Comparison of ENCODE assay signal across 8 cellular contexts in genomic region chr2:38737020-38737698, GRCh38. TPM values are rescaled to one million over a fixed set of nuclear protein-coding genes. Genes with fewer than 3 reads are reported as not detected.
A peak's percentile ranks its signal among the peaks of the same experiment; 100 is the strongest.
DNase-seq lines count a peak whose midpoint lies in the region; ATAC-seq and TF ChIP-seq lines count a peak whose summit lies in the region.
"Not testable (repeated sequence)": the region's sequence is repeated elsewhere in the genome, so short reads cannot be mapped to it uniquely, and the experiment has no call there.

No MANE protein-coding gene starts in this region.

- not testable (repeated sequence) for H3K14ac ChIP-seq in mesenchymal stem cell (ENCODE audit: low read length in 2 of 2)

- ATAC-seq in heart left ventricle = peak; percentile 13 to 56 (median 39)
- peak; percentile 33 for ATAC-seq in sciatic nerve

- H3K4me1 ChIP-seq in colonic mucosa; mesenchymal stem cell (ENCODE audit: control insufficient read depth, insufficient read depth, low read depth, low read length): not testable (repeated sequence)
- H3K4me1 ChIP-seq in heart left ventricle = peaks cover 0 to 34% (median 15%) of the 10 kb centered on the region in 12 donors

- H3K23ac ChIP-seq in mesenchymal stem cell (ENCODE audit: low read length in 2 of 2) = not testable (repeated sequence)

- H2BK12ac ChIP-seq in mesenchymal stem cell (ENCODE audit: low read length in 2 of 2) = not testable (repeated sequence)

- H4K8ac ChIP-seq in mesenchymal stem cell (ENCODE audit: low read length) = not testable (repeated sequence)

- intact Hi-C loops in colonic mucosa (cut with DNase I) = loop anchor here (5.0 to 10.0 kb wide), 2 partner anchors 195 to 422 kb away; no protein-coding TSS in a partner anchor
- intact Hi-C loops in heart left ventricle (cut with DNase I) = loop anchor here in 7 of 10 donors (5.0 to 10.0 kb wide), 5 partner anchors 135 to 422 kb away; partner anchors contain the start of genes ATL2 (in 1 of the 7) and HNRNPLL (in 1 of the 7)
- intact Hi-C loops in sciatic nerve (cut with DNase I) = loop anchor here (10.0 kb wide), 1 partner anchor 422 kb away; no protein-coding TSS in a partner anchor

- H2BK5ac ChIP-seq in mesenchymal stem cell (ENCODE audit: low read depth, low read length, poor library complexity, severe bottlenecking) = not testable (repeated sequence)

- not testable (repeated sequence) for H3K4ac ChIP-seq in mesenchymal stem cell (ENCODE audit: low read depth in 1 of 2, low read length in 2 of 2)

- peak overlapping the region; percentile 98 for H3K27ac Mint-ChIP-seq in type B pancreatic cell

- not testable (repeated sequence) for H3K36me3 ChIP-seq in colonic mucosa
- H3K36me3 ChIP-seq in heart left ventricle (peaks cover 0 to 63% (median 39%) of the 10 kb centered on the region in 9 donors), mesenchymal stem cell (ENCODE audit: control insufficient read depth in 1 of 2, insufficient read depth in 2 of 2, low read depth in 1 of 2, low read length in 2 of 2) (peaks cover 23 to 60% of the 10 kb centered on the region in 2 experiments)

- not testable (repeated sequence) for H3K9me3 Mint-ChIP-seq in type B pancreatic cell

- H2AFZ ChIP-seq in mesenchymal stem cell (ENCODE audit: low read depth, low read length) = not testable (repeated sequence)

- in situ Hi-C loops in G401 (cut with HindIII; ENCODE audit: low sequenced_read_pairs) = not testable (repeated sequence)

- not testable (repeated sequence) for H2BK15ac ChIP-seq in mesenchymal stem cell (ENCODE audit: low read depth, poor library complexity, severe bottlenecking)

- not testable (repeated sequence) for H3K9me3 ChIP-seq in colonic mucosa; heart left ventricle; mesenchymal stem cell (ENCODE audit: control insufficient read depth, low read length)

- H2AK5ac ChIP-seq in mesenchymal stem cell (ENCODE audit: low read length, severe bottlenecking) = not testable (repeated sequence)

- H3K4me3 Mint-ChIP-seq in type B pancreatic cell = not testable (repeated sequence)

- H3K27me3 ChIP-seq in colonic mucosa; heart left ventricle; mesenchymal stem cell (ENCODE audit: control insufficient read depth in 1 of 2, insufficient read depth in 1 of 2, low read length in 2 of 2): not testable (repeated sequence)

- H3K79me1 ChIP-seq in mesenchymal stem cell (replicated peaks; ENCODE audit: low read length, poor library complexity, severe bottlenecking) = not testable (repeated sequence)

- H3K9ac ChIP-seq in colonic mucosa (ENCODE audit: low read depth in 2 of 2, low read length in 2 of 2); mesenchymal stem cell (ENCODE audit: low read length): not testable (repeated sequence)

- H3K27ac ChIP-seq in colonic mucosa (peak overlapping the region; percentile 35), heart left ventricle (peak overlapping the region in 2 of 12 donors; percentile 71 to 75), mesenchymal stem cell (ENCODE audit: low read length, poor library complexity, severe bottlenecking) (peak overlapping the region; percentile 29)

- peak; percentile 72 for DNase-seq in G401 (ENCODE audit: low spot score)
- peak; percentile 19 for DNase-seq in NOMO-1 treated with DMSO at 0.1 percent for 48 hours (lab: John Stamatoyannopoulos, UW; ENCODE audit: unreplicated experiment)
- peak; percentile 34 for DNase-seq in activated effector memory CD4-positive, alpha-beta T cell treated with anti-CD3 and anti-CD28 coated beads, Interleukin-2, amount 50 U/mL, for 16 hours
- not testable (repeated sequence) for DNase-seq in colonic mucosa; mesenchymal stem cell; type B pancreatic cell (ENCODE audit: extremely low spot score, unreplicated experiment)
- peak in 2 of 5 donors; percentile 31 to 39 for DNase-seq in heart left ventricle
- DNase-seq in sciatic nerve (ENCODE audit: low spot score) = peak; percentile 65

- not testable (repeated sequence) for H2BK120ac ChIP-seq in mesenchymal stem cell (ENCODE audit: low read depth, low read length)

- peaks cover 30% of the 10 kb centered on the region for H3K4me1 Mint-ChIP-seq in type B pancreatic cell (ENCODE audit: unreplicated experiment)

- H3K4me2 ChIP-seq in mesenchymal stem cell (ENCODE audit: low read length, poor library complexity, severe bottlenecking) = not testable (repeated sequence)

- not testable (repeated sequence) for H4K91ac ChIP-seq in mesenchymal stem cell (ENCODE audit: low read length)

- not testable (repeated sequence) for H3K18ac ChIP-seq in mesenchymal stem cell (ENCODE audit: low read depth in 1 of 2, low read length in 2 of 2)

- not testable (repeated sequence) for TF ChIP-seq POLR2A in heart left ventricle (IDR thresholded peaks at IDR 0.05)

- H3K4me3 ChIP-seq in colonic mucosa; heart left ventricle; mesenchymal stem cell (ENCODE audit: insufficient read depth in 1 of 2, low read depth in 1 of 2, low read length in 2 of 2): not testable (repeated sequence)

- H3K27me3 Mint-ChIP-seq in type B pancreatic cell = not testable (repeated sequence)

- TF ChIP-seq CTCF in colonic mucosa (IDR thresholded peaks at IDR 0.05); heart left ventricle (IDR thresholded peaks at IDR 0.05); type B pancreatic cell (conservative IDR thresholded peaks at IDR 0.05): not testable (repeated sequence)

- H3K36me3 Mint-ChIP-seq in type B pancreatic cell = peaks cover 31% of the 10 kb centered on the region

- 71 to 77% (median 74%) methylated on average over 11 of the region's 11 CpGs for WGBS in heart left ventricle, 4 donors
- 95% methylated on average over 8 of the region's 11 CpGs for WGBS in mesenchymal stem cell

RNA-seq across cellular contexts. Expression of gene SRSF7, which starts 14.0 kb away (rescaled TPM):
- total RNA-seq in G401 (2014; rRNA removed; shearing (Covaris generic)) = 183 and 238 TPM in 2 replicates
- total RNA-seq in colonic mucosa (100 to 1,000 TPM; 119 to 157 TPM), heart left ventricle (10 to 100 TPM; 28.1 to 75.0 (median 43.9) TPM), sciatic nerve (121 TPM), type B pancreatic cell (ENCODE audit: low replicate concordance) (176 and 248 TPM in 2 replicates)
- 100 to 1,000 TPM in 1 of 2 donors, 10 to 100 TPM in 1; 42.2 to 101 TPM for polyA plus RNA-seq in heart left ventricle
- polyA plus RNA-seq in mesenchymal stem cell (2013, experiment 1 of 2) = 99.0 TPM
- 108 TPM for polyA plus RNA-seq in mesenchymal stem cell (2013, experiment 2 of 2)

RNA-seq across cellular contexts. Expression of gene GEMIN6, which starts 40.9 kb away (rescaled TPM):
- total RNA-seq in G401 (2014; rRNA removed; shearing (Covaris generic)) = 18.8 and 22.2 TPM in 2 replicates
- 10 to 100 TPM in 1 of 2 donors, 1 to 10 TPM in 1; 8.8 to 18.7 TPM for total RNA-seq in colonic mucosa
- 1 to 10 TPM; 4.0 to 9.8 (median 7.2) TPM for total RNA-seq in heart left ventricle
- 1 to 10 TPM; 6.8 to 9.0 TPM for polyA plus RNA-seq in heart left ventricle
- 7.1 TPM for polyA plus RNA-seq in mesenchymal stem cell (2013, experiment 1 of 2)
- polyA plus RNA-seq in mesenchymal stem cell (2013, experiment 2 of 2) = 7.4 TPM
- total RNA-seq in sciatic nerve = 9.6 TPM
- total RNA-seq in type B pancreatic cell (ENCODE audit: low replicate concordance) = 16.2 and 19.9 TPM in 2 replicates
